8 cellular contexts compared by ENCODE assay signal in genomic region chr11:62705401-62705800, GRCh38. TPM values are rescaled to one million over a fixed set of nuclear protein-coding genes. Genes with fewer than 3 reads are reported as not detected.
A peak's percentile ranks its signal among the peaks of the same experiment; 100 is the strongest.
DNase-seq lines count a peak whose midpoint lies in the region; ATAC-seq and TF ChIP-seq lines count a peak whose summit lies in the region.

No MANE protein-coding gene starts in this region.

- H3K36me3 ChIP-seq in gastroesophageal sphincter (peaks cover 0 to 27% of the 10 kb centered on the region in 2 donors), skeletal muscle tissue (ENCODE audit: control insufficient read depth in 3 of 3, insufficient read depth in 3 of 3, low read length in 3 of 3) (peaks cover 12 to 18% (median 16%) of the 10 kb centered on the region in 3 donors)

- peaks cover 1% of the 10 kb centered on the region for H3K36me3 Mint-ChIP-seq in activated naive CD4-positive, alpha-beta T cell treated with anti-CD3 and anti-CD28 coated beads, Interleukin-2, amount 50 U/mL, for 24 hours

- WGBS in gastroesophageal sphincter (ENCODE audit: low coverage in 1 of 2), 2 donors, result 0% methylated on average over 1 of the region's 7 CpGs

- no peaks in the 10 kb centered on the region for H3K9me3 ChIP-seq in gastroesophageal sphincter
- H3K9me3 ChIP-seq in skeletal muscle tissue (ENCODE audit: control insufficient read depth in 3 of 3, low read length in 3 of 3), result no peaks in the 10 kb centered on the region

- H3K4me1 ChIP-seq in gastroesophageal sphincter, result peaks cover 0 to 46% (median 26%) of the 10 kb centered on the region in 3 donors
- peaks cover 37 to 45% (median 44%) of the 10 kb centered on the region in 3 donors for H3K4me1 ChIP-seq in skeletal muscle tissue (ENCODE audit: control insufficient read depth in 3 of 3, insufficient read depth in 3 of 3, low read length in 3 of 3)

- H3K27me3 Mint-ChIP-seq in activated naive CD4-positive, alpha-beta T cell treated with anti-CD3 and anti-CD28 coated beads, Interleukin-2, amount 50 U/mL, for 24 hours, result no peaks in the 10 kb centered on the region

- DNase-seq in activated naive CD4-positive, alpha-beta T cell (lab: John Stamatoyannopoulos, UW), result no peak
- DNase-seq in MV-4-11 (lab: John Stamatoyannopoulos, UW) (no peak), NCI-H82 treated with DMSO at 0.1 percent for 48 hours (lab: John Stamatoyannopoulos, UW; ENCODE audit: unreplicated experiment) (no peak), RPMI8226 (no peak)

- no peak for TF ChIP-seq POLR2A in gastroesophageal sphincter (IDR thresholded peaks at IDR 0.05)

- peak overlapping the region; percentile 93 for H3K4me3 Mint-ChIP-seq in activated naive CD4-positive, alpha-beta T cell treated with anti-CD3 and anti-CD28 coated beads, Interleukin-2, amount 50 U/mL, for 24 hours

- ATAC-seq in gastroesophageal sphincter, result no peak

- peak overlapping the region; percentile 93 for H3K27ac ChIP-seq in VCaP
- peak overlapping the region; percentile 31 to 95 (median 92) for H3K27ac ChIP-seq in gastroesophageal sphincter
- peak overlapping the region; percentile 81 for H3K27ac ChIP-seq in skeletal muscle tissue (ENCODE audit: low read depth, low read length)

- H3K9ac ChIP-seq in skeletal muscle tissue (ENCODE audit: low read depth in 1 of 3, low read length in 3 of 3), result peak overlapping the region; percentile 63 to 83 (median 67)

- peak overlapping the region; percentile 87 for H3K27ac Mint-ChIP-seq in activated naive CD4-positive, alpha-beta T cell treated with anti-CD3 and anti-CD28 coated beads, Interleukin-2, amount 50 U/mL, for 24 hours

- H3K4me1 Mint-ChIP-seq in activated naive CD4-positive, alpha-beta T cell treated with anti-CD3 and anti-CD28 coated beads, Interleukin-2, amount 50 U/mL, for 24 hours, result peaks cover 44% of the 10 kb centered on the region

- TF ChIP-seq CTCF in VCaP (conservative IDR thresholded peaks at IDR 0.05), result peak; percentile 33; the same call in 1 of the 2 replicates
- no peak for TF ChIP-seq CTCF in gastroesophageal sphincter (IDR thresholded peaks at IDR 0.05)

- TF ChIP-seq EP300 in gastroesophageal sphincter (IDR thresholded peaks at IDR 0.05), result no peak

- no peaks in the 10 kb centered on the region for H3K9me3 Mint-ChIP-seq in activated naive CD4-positive, alpha-beta T cell treated with anti-CD3 and anti-CD28 coated beads, Interleukin-2, amount 50 U/mL, for 24 hours

- H3K4me3 ChIP-seq in gastroesophageal sphincter, result peak overlapping the region; percentile 40 to 62
- peak overlapping the region; percentile 69 to 92 (median 82) for H3K4me3 ChIP-seq in skeletal muscle tissue (ENCODE audit: low read length in 3 of 3)

- H3K27me3 ChIP-seq in gastroesophageal sphincter, result no peaks in the 10 kb centered on the region
- H3K27me3 ChIP-seq in skeletal muscle tissue (ENCODE audit: control insufficient read depth in 3 of 3, insufficient read depth in 3 of 3, low read length in 3 of 3), result no peaks in the 10 kb centered on the region

RNA-seq across cellular contexts. Expression of gene BSCL2, which starts 1.8 kb away (rescaled TPM):
- total RNA-seq in gastroesophageal sphincter (10 to 100 TPM; 25.7 to 37.8 (median 29.2) TPM), skeletal muscle tissue (19.8 TPM)

RNA-seq across cellular contexts. Expression of gene GNG3, which starts 2.1 kb away (rescaled TPM):
- total RNA-seq in gastroesophageal sphincter, result not detected
- not detected for total RNA-seq in skeletal muscle tissue

RNA-seq across cellular contexts. Expression of gene LRRN4CL, which starts 16.1 kb away (rescaled TPM):
- total RNA-seq in gastroesophageal sphincter (10 to 100 TPM; 20.1 to 42.1 (median 32.1) TPM), skeletal muscle tissue (9.9 TPM)

RNA-seq across cellular contexts. Expression of gene HNRNPUL2, which starts 21.9 kb away (rescaled TPM):
- 10 to 100 TPM; 24.2 to 43.7 (median 31.0) TPM for total RNA-seq in gastroesophageal sphincter
- total RNA-seq in skeletal muscle tissue, result 18.8 TPM

RNA-seq across cellular contexts. Expression of gene TTC9C, which starts 22.9 kb away (rescaled TPM):
- total RNA-seq in gastroesophageal sphincter (10 to 100 TPM; 12.5 to 20.5 (median 19.8) TPM), skeletal muscle tissue (25.6 TPM)
